Comparison of ENCODE assay signal across 14 cellular contexts in genomic region chr6:403659-404655, GRCh38. TPM values are rescaled to one million over a fixed set of nuclear protein-coding genes. Genes with fewer than 3 reads are reported as not detected.
DNase-seq lines count a peak whose midpoint lies in the region; ATAC-seq and TF ChIP-seq lines count a peak whose summit lies in the region.
"Had no signal": no experiment of that assay in that cellular context is flagged by ENCODE, and none has a peak within 500 bp of the region (broad histone marks: within the 10 kb centered on the region; RNA-seq: fewer than 3 reads in every experiment).

No MANE protein-coding gene starts in this region.

- no peak for ATAC-seq in upper lobe of left lung (ENCODE audit: low FRiP score in 2 of 2)
- ATAC-seq in HG03354 (IDR thresholded peaks at IDR 0.05; ENCODE audit: poor library complexity, severe bottlenecking, unreplicated experiment) = no peak

- no peaks in the 10 kb centered on the region for H3K36me3 ChIP-seq in CD8-positive, alpha-beta memory T cell (ENCODE audit: insufficient read depth, low read length)
- H3K36me3 ChIP-seq in OCI-LY7 (ENCODE audit: insufficient read depth, low read length) (peaks cover 100% of the 10 kb centered on the region), upper lobe of left lung (no peaks in the 10 kb centered on the region)
- H3K36me3 ChIP-seq: HAP-1, tibial artery had no signal

- DNase-seq in CD8-positive, alpha-beta memory T cell = no peak
- no peak for DNase-seq in OCI-LY7 (ENCODE audit: low spot score)
- DNase-seq in activated T-helper 1 cell treated with anti-CD3 and anti-CD28 coated beads, Interleukin-12 subunit alpha, Interleukin-12 subunit beta, Interleukin-2, Interleukin-4 antibody, amounts not matched to agents 30 ng/mL and 10 ng/mL and 1 ng/mL, durations not matched to agents 14 hours and 24 hours and 36 hours (ENCODE audit: low spot score) = no peak
- peak; percentile 44 to 63 for DNase-seq in stimulated activated CD4-positive, alpha-beta T cell treated with anti-CD3 and anti-CD28 coated beads, Interleukin-12 subunit alpha, Interleukin-12 subunit beta, amount 100 ng/mL, for 24 hours (ENCODE audit: low read depth in 2 of 2)
- DNase-seq in DMS53 treated with DMSO at 0.1 percent for 48 hours (lab: John Stamatoyannopoulos, UW; ENCODE audit: unreplicated experiment) = no peak
- DNase-seq in islet precursor cell = no peak
- DNase-seq in upper lobe of left lung = no peak
- DNase-seq: amygdala; effector CD4-positive, alpha-beta T cell; tibial artery had no signal

- peaks cover 34 to 45% (median 42%) of the 10 kb centered on the region in 3 donors for H3K4me1 Mint-ChIP-seq in CD8-positive, alpha-beta memory T cell
- peaks cover 94% of the 10 kb centered on the region for H3K4me1 Mint-ChIP-seq in activated T-helper 1 cell treated with anti-CD3 and anti-CD28 coated beads, Interleukin-12 subunit alpha, Interleukin-12 subunit beta, Interleukin-2, Interleukin-4 antibody, amounts not matched to agents 30 ng/mL and 10 ng/mL and 1 ng/mL, durations not matched to agents 14 hours and 24 hours and 36 hours (ENCODE audit: low read depth)

- no peaks in the 10 kb centered on the region for H3K9me3 ChIP-seq in CD8-positive, alpha-beta memory T cell (ENCODE audit: low read length)
- H3K9me3 ChIP-seq in OCI-LY7 (ENCODE audit: low read length) (no peaks in the 10 kb centered on the region), upper lobe of left lung (no peaks in the 10 kb centered on the region)
- H3K9me3 ChIP-seq: HAP-1, tibial artery had no signal

- TF ChIP-seq POLR2A in upper lobe of left lung (IDR thresholded peaks at IDR 0.05) = no peak

- no peak for TF ChIP-seq EP300 in upper lobe of left lung (IDR thresholded peaks at IDR 0.05)

- BruUV-seq in OCI-LY7 (replicated peaks; lab: Mats Ljungman, UMichigan) = no TSS peak

- H3K4me3 ChIP-seq in CD8-positive, alpha-beta memory T cell (ENCODE audit: low read length) = no peak overlapping the region
- H3K4me3 ChIP-seq in OCI-LY7 (ENCODE audit: low read depth, low read length, poor library complexity, severe bottlenecking) (no peak overlapping the region), upper lobe of left lung (no peak overlapping the region)
- H3K4me3 ChIP-seq: HAP-1, hepatocyte, tibial artery had no signal

- POLR2A ChIA-PET in CD8-positive, alpha-beta memory T cell (lab: Charles Lee) = interaction anchor here (2.0 kb wide), 1 partner anchor 12 kb away, joined by 6 read pairs; no protein-coding TSS in a partner anchor
- POLR2A ChIA-PET in OCI-LY7 (lab: Charles Lee) = interaction anchor here (0.7 to 11.2 kb wide), 9 partner anchors 8 to 220 kb away, joined by 3 to 95 read pairs (median 4); partner anchors contain the start of gene IRF4

- no peak overlapping the region; the same call in 1 of the 2 replicates for H3K4me2 ChIP-seq in OCI-LY7 (ENCODE audit: low read length)
- H3K4me2 ChIP-seq: hepatocyte had no signal

- peak overlapping the region in 6 of 7 donors; percentile 38 to 80 (median 64) for H3K4me3 Mint-ChIP-seq in CD8-positive, alpha-beta memory T cell
- H3K4me3 Mint-ChIP-seq in activated T-helper 1 cell treated with anti-CD3 and anti-CD28 coated beads, Interleukin-12 subunit alpha, Interleukin-12 subunit beta, Interleukin-2, Interleukin-4 antibody, amounts not matched to agents 30 ng/mL and 10 ng/mL and 1 ng/mL, durations not matched to agents 14 hours and 24 hours and 36 hours = peak overlapping the region; percentile 81

- H3K4me1 ChIP-seq in CD8-positive, alpha-beta memory T cell (ENCODE audit: insufficient read depth, low read length) = peaks cover 37% of the 10 kb centered on the region
- peaks cover 42% of the 10 kb centered on the region for H3K4me1 ChIP-seq in OCI-LY7 (ENCODE audit: insufficient read depth, low read length, poor library complexity, severe bottlenecking)
- H3K4me1 ChIP-seq in upper lobe of left lung = peaks cover 0 to 12% (median 5%) of the 10 kb centered on the region in 4 donors
- H3K4me1 ChIP-seq: tibial artery had no signal

- peaks cover 51% of the 10 kb centered on the region for H3K79me2 ChIP-seq in OCI-LY7 (ENCODE audit: insufficient read depth, low read depth, low read length)
- H3K79me2 ChIP-seq: hepatocyte had no signal

- intact Hi-C loops in OCI-LY7 (cut with micrococcal nuclease; ENCODE audit: unreplicated experiment) = no loop called here
- intact Hi-C loops in activated T-helper 1 cell treated with anti-CD3 and anti-CD28 coated beads, Interleukin-12 subunit alpha, Interleukin-12 subunit beta, Interleukin-2, Interleukin-4 antibody, amounts not matched to agents 30 ng/mL and 10 ng/mL and 1 ng/mL, durations not matched to agents 14 hours and 24 hours and 36 hours (cut with micrococcal nuclease) = loop anchor here (1.0 to 5.0 kb wide), 10 partner anchors 8 to 993 kb away; partner anchors contain the start of gene IRF4

- H3K9me3 Mint-ChIP-seq in CD8-positive, alpha-beta memory T cell = peaks cover 0 to 2% (median 0%) of the 10 kb centered on the region in 5 donors
- no peaks in the 10 kb centered on the region for H3K9me3 Mint-ChIP-seq in activated T-helper 1 cell treated with anti-CD3 and anti-CD28 coated beads, Interleukin-12 subunit alpha, Interleukin-12 subunit beta, Interleukin-2, Interleukin-4 antibody, amounts not matched to agents 30 ng/mL and 10 ng/mL and 1 ng/mL, durations not matched to agents 14 hours and 24 hours and 36 hours

- H3K27me3 ChIP-seq in CD8-positive, alpha-beta memory T cell (ENCODE audit: insufficient read depth, low read length, poor library complexity, severe bottlenecking) = no peaks in the 10 kb centered on the region
- no peaks in the 10 kb centered on the region for H3K27me3 ChIP-seq in upper lobe of left lung

- no peak overlapping the region for H2AFZ ChIP-seq in OCI-LY7 (ENCODE audit: low read length)
- H2AFZ ChIP-seq: hepatocyte had no signal

- H3K27me3 Mint-ChIP-seq in CD8-positive, alpha-beta memory T cell = peaks cover 0 to 1% of the 10 kb centered on the region in 2 donors
- no peaks in the 10 kb centered on the region for H3K27me3 Mint-ChIP-seq in activated T-helper 1 cell treated with anti-CD3 and anti-CD28 coated beads, Interleukin-12 subunit alpha, Interleukin-12 subunit beta, Interleukin-2, Interleukin-4 antibody, amounts not matched to agents 30 ng/mL and 10 ng/mL and 1 ng/mL, durations not matched to agents 14 hours and 24 hours and 36 hours (ENCODE audit: insufficient read depth)

- H4K20me1 ChIP-seq in OCI-LY7 (ENCODE audit: insufficient read depth, low read length) = peaks cover 5% of the 10 kb centered on the region; the same call in 1 of the 2 replicates

- WGBS in upper lobe of left lung, 2 donors = 87 to 89% methylated on average over 18 to 19 of the region's 19 CpGs

- peak overlapping the region in 7 of 8 donors; percentile 37 to 72 (median 56) for H3K27ac Mint-ChIP-seq in CD8-positive, alpha-beta memory T cell
- H3K27ac Mint-ChIP-seq in activated T-helper 1 cell treated with anti-CD3 and anti-CD28 coated beads, Interleukin-12 subunit alpha, Interleukin-12 subunit beta, Interleukin-2, Interleukin-4 antibody, amounts not matched to agents 30 ng/mL and 10 ng/mL and 1 ng/mL, durations not matched to agents 14 hours and 24 hours and 36 hours = peak overlapping the region; percentile 91

- TF ChIP-seq CTCF in OCI-LY7 (conservative IDR thresholded peaks at IDR 0.05; ENCODE audit: low read length) = no peak
- no peak for TF ChIP-seq CTCF in upper lobe of left lung (IDR thresholded peaks at IDR 0.05)

- no peaks in the 10 kb centered on the region for H3K9me2 ChIP-seq in OCI-LY7 (ENCODE audit: insufficient read depth, low read length)

- peaks cover 8 to 91% (median 21%) of the 10 kb centered on the region in 3 donors for H3K36me3 Mint-ChIP-seq in CD8-positive, alpha-beta memory T cell
- H3K36me3 Mint-ChIP-seq in activated T-helper 1 cell treated with anti-CD3 and anti-CD28 coated beads, Interleukin-12 subunit alpha, Interleukin-12 subunit beta, Interleukin-2, Interleukin-4 antibody, amounts not matched to agents 30 ng/mL and 10 ng/mL and 1 ng/mL, durations not matched to agents 14 hours and 24 hours and 36 hours (ENCODE audit: low read depth) = peaks cover 94% of the 10 kb centered on the region

- CTCF ChIA-PET in CD8-positive, alpha-beta memory T cell (lab: Charles Lee) = interaction anchor here (1.4 to 2.5 kb wide), 3 partner anchors 12 to 37 kb away, joined by 4 to 10 read pairs (median 9); partner anchors contain the start of gene IRF4
- CTCF ChIA-PET in OCI-LY7 (lab: Charles Lee; ENCODE audit: unreplicated experiment) = interaction anchor here (0.5 to 0.6 kb wide), 2 partner anchors 53 to 91 kb away, joined by 3 read pairs; no protein-coding TSS in a partner anchor

- H3K27ac ChIP-seq in CD8-positive, alpha-beta memory T cell (ENCODE audit: low read depth, low read length) = no peak overlapping the region
- H3K27ac ChIP-seq in OCI-LY7 (ENCODE audit: low read depth, low read length, poor library complexity, severe bottlenecking) (peak overlapping the region; percentile 21), upper lobe of left lung (no peak overlapping the region)
- H3K27ac ChIP-seq: hepatocyte, tibial artery had no signal

RNA-seq across cellular contexts. Expression of gene IRF4, which starts 12.4 kb away (rescaled TPM):
- 100 to 1,000 TPM; 700 to 703 TPM for total RNA-seq in CD8-positive, alpha-beta memory T cell
- polyA plus RNA-seq in CD8-positive, alpha-beta memory T cell = 3.4 TPM
- 143 and 189 TPM in 2 replicates for total RNA-seq in OCI-LY7 (2014; rRNA removed; shearing (Covaris generic))
- total RNA-seq in OCI-LY7 (2022) (281 and 291 TPM in 2 replicates), upper lobe of left lung (10 to 100 TPM in 1 of 6 donors, 1 to 10 TPM in 5; 1.6 to 10.5 (median 5.9) TPM)
- total RNA-seq in activated T-helper 1 cell treated with anti-CD3 and anti-CD28 coated beads, Interleukin-12 subunit alpha, Interleukin-12 subunit beta, Interleukin-2, Interleukin-4 antibody, amounts not matched to agents 30 ng/mL and 10 ng/mL and 1 ng/mL, durations not matched to agents 14 hours and 24 hours and 36 hours = 911 and 929 TPM in 2 replicates
- total RNA-seq: lung microvascular endothelial cell had no signal

Comparison
In these comparisons a context has a peak if more than half of its experiments do, and no peak if none do; other contexts are left out.
1. DNase-seq: peak in stimulated activated CD4-positive, alpha-beta T cell treated with anti-CD3 and anti-CD28 coated beads, Interleukin-12 subunit alpha, Interleukin-12 subunit beta, amount 100 ng/mL, for 24 hours (2 of 2); none in CD8-positive, alpha-beta memory T cell (0 of 5), OCI-LY7 (single experiment), activated T-helper 1 cell treated with anti-CD3 and anti-CD28 coated beads, Interleukin-12 subunit alpha, Interleukin-12 subunit beta, Interleukin-2, Interleukin-4 antibody, amounts not matched to agents 30 ng/mL and 10 ng/mL and 1 ng/mL, durations not matched to agents 14 hours and 24 hours and 36 hours (single experiment), DMS53 treated with DMSO at 0.1 percent for 48 hours (single experiment), islet precursor cell (single experiment) and upper lobe of left lung (0 of 2).
2. RNA of gene IRF4, which starts 12.4 kb away (total RNA-seq): 911 to 929 TPM in activated T-helper 1 cell treated with anti-CD3 and anti-CD28 coated beads, Interleukin-12 subunit alpha, Interleukin-12 subunit beta, Interleukin-2, Interleukin-4 antibody, amounts not matched to agents 30 ng/mL and 10 ng/mL and 1 ng/mL, durations not matched to agents 14 hours and 24 hours and 36 hours, 700 to 703 TPM in CD8-positive, alpha-beta memory T cell and 143 to 291 TPM in OCI-LY7; 1.6 to 10.5 TPM in upper lobe of left lung; every median in the first group is over 10 times any median in the second.